ENCODE assay signal across 25 cellular contexts in the genomic region with DNA sequence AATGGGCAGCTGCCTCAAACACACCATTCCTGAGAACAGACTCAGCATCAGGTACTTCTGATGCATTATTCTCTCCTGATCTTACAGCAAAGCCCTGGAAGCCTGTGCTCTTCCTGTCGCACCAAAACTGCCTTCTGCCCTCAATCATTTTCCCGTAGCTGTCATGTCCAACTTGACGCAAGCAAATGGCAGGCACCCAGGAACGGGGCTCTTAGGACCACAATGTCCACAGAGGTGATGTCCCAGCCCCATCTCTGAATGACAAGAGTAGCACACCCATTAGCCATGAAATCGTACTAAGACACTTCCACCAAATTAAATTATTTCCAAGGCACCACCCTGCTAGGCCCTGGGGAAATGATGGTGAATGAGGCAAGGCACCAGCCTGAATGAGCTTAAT. TPM values are rescaled to one million over a fixed set of nuclear protein-coding genes. Genes with fewer than 3 reads are reported as not detected.
"Had no signal": no experiment of that assay in that cellular context is flagged by ENCODE, and none has a peak within 500 bp of the region (broad histone marks: within the 10 kb centered on the region; RNA-seq: fewer than 3 reads in every experiment).

No MANE protein-coding gene starts in this region.

- H3K9me3 Mint-ChIP-seq: activated CD4-positive, alpha-beta T cell treated with anti-CD3 and anti-CD28 coated beads, Interleukin-2, amount 10 ng/mL, durations not matched to agents 24 days and 14 days; activated CD8-positive, alpha-beta T cell treated with anti-CD3 and anti-CD28 coated beads for 36 hours; activated naive CD8-positive, alpha-beta T cell treated with anti-CD3 and anti-CD28 coated beads for 36 hours; activated T-cell treated with anti-CD3 and anti-CD28 coated beads, Interleukin-2, amount 50 U/mL, for 72 hours; activated T-helper 17 cell treated with anti-CD3 and anti-CD28 coated beads, Interleukin-2, amount 50 U/mL, for 72 hours had no signal

- H2AFZ ChIP-seq: PC-9 had no signal

- H3K36me3 Mint-ChIP-seq: activated naive CD8-positive, alpha-beta T cell treated with anti-CD3 and anti-CD28 coated beads for 36 hours had no signal

- H3K4me3 Mint-ChIP-seq: activated CD4-positive, alpha-beta T cell treated with anti-CD3 and anti-CD28 coated beads, Interleukin-2, amount 10 ng/mL, durations not matched to agents 24 days and 14 days; activated CD8-positive, alpha-beta T cell treated with anti-CD3 and anti-CD28 coated beads for 36 hours; activated naive CD8-positive, alpha-beta T cell treated with anti-CD3 and anti-CD28 coated beads for 36 hours; activated T-cell treated with anti-CD3 and anti-CD28 coated beads, Interleukin-2, amount 50 U/mL, for 72 hours; activated T-helper 17 cell treated with anti-CD3 and anti-CD28 coated beads, Interleukin-2, amount 50 U/mL, for 72 hours had no signal

- H3K4me3 ChIP-seq: PC-9, SJCRH30, SK-N-MC had no signal

- H3K27ac Mint-ChIP-seq: activated CD4-positive, alpha-beta T cell treated with anti-CD3 and anti-CD28 coated beads, Interleukin-2, amount 10 ng/mL, durations not matched to agents 24 days and 14 days; activated CD8-positive, alpha-beta T cell treated with anti-CD3 and anti-CD28 coated beads for 36 hours; activated naive CD8-positive, alpha-beta T cell treated with anti-CD3 and anti-CD28 coated beads for 36 hours; activated T-cell treated with anti-CD3 and anti-CD28 coated beads, Interleukin-2, amount 50 U/mL, for 72 hours; activated T-helper 17 cell treated with anti-CD3 and anti-CD28 coated beads, Interleukin-2, amount 50 U/mL, for 72 hours had no signal

- H3K27ac ChIP-seq: brain microvascular endothelial cell, KMS-11, PC-9, SJCRH30, SK-N-MC, WERI-Rb-1 had no signal

- H3K4me2 ChIP-seq: KMS-11 had no signal

- ATAC-seq: activated CD8-positive, alpha-beta T cell treated with anti-CD3 and anti-CD28 coated beads for 36 hours; activated T-cell treated with anti-CD3 and anti-CD28 coated beads, Interleukin-2, amount 50 U/mL, for 72 hours; activated T-helper 17 cell treated with anti-CD3 and anti-CD28 coated beads, Interleukin-2, amount 50 U/mL, for 72 hours had no signal

- H3K36me3 ChIP-seq: brain microvascular endothelial cell, WERI-Rb-1 had no signal

- H3K9me3 ChIP-seq: SJCRH30 had no signal

- H3K4me1 Mint-ChIP-seq: activated T-helper 17 cell treated with anti-CD3 and anti-CD28 coated beads, Interleukin-2, amount 50 U/mL, for 72 hours had no signal

- H3K9ac ChIP-seq: KMS-11 had no signal

- H3K27me3 ChIP-seq: brain microvascular endothelial cell, SJCRH30 had no signal

- DNase-seq: activated CD4-positive, alpha-beta T cell treated with anti-CD3 and anti-CD28 coated beads, Interleukin-2, amount 10 ng/mL, durations not matched to agents 24 days and 14 days; activated CD4-positive, alpha-beta T cell treated with anti-CD3 and anti-CD28 coated beads, Interleukin-2, amount 50 U/mL, for 4 hours; activated CD8-positive, alpha-beta T cell treated with anti-CD3 and anti-CD28 coated beads for 36 hours; activated effector memory CD4-positive, alpha-beta T cell treated with anti-CD3 and anti-CD28 coated beads, Interleukin-2, amount 50 U/mL, for 16 hours; activated naive CD4-positive, alpha-beta T cell; activated naive CD4-positive, alpha-beta T cell treated with anti-CD3 and anti-CD28 coated beads, Interleukin-2, amount 50 U/mL, for 16 hours; activated naive CD8-positive, alpha-beta T cell treated with anti-CD3 and anti-CD28 coated beads for 36 hours; activated T-cell treated with anti-CD3 and anti-CD28 coated beads, Interleukin-2, amount 50 U/mL, for 1 hour; activated T-cell treated with anti-CD3 and anti-CD28 coated beads, Interleukin-2, amount 50 U/mL, for 72 hours; amniotic stem cell; aorta; brain microvascular endothelial cell; central memory CD4-positive, alpha-beta T cell; NCI-H1092 treated with DMSO at 0.1 percent for 48 hours; NCI-H187 treated with DMSO at 0.1 percent for 48 hours; NCI-H524 treated with DMSO at 0.1 percent for 48 hours; NCI-H748 treated with DMSO at 0.1 percent for 48 hours; T1000; WERI-Rb-1 had no signal

RNA-seq across cellular contexts. Expression of a gene that starts 47.1 kb away (rescaled TPM):
- total RNA-seq: OCI-LY7 had no signal
